13 cellular contexts compared by ENCODE assay signal in genomic region chr6:158772851-158773371, GRCh38. TPM values are rescaled to one million over a fixed set of nuclear protein-coding genes. Genes with fewer than 3 reads are reported as not detected.
DNase-seq lines count a peak whose midpoint lies in the region; ATAC-seq and TF ChIP-seq lines count a peak whose summit lies in the region.
"Had no signal": no experiment of that assay in that cellular context is flagged by ENCODE, and none has a peak within 500 bp of the region (broad histone marks: within the 10 kb centered on the region; RNA-seq: fewer than 3 reads in every experiment).

No MANE protein-coding gene starts in this region.

- no peaks in the 10 kb centered on the region for H3K27me3 ChIP-seq in esophagus squamous epithelium
- H3K27me3 ChIP-seq: SJSA1 had no signal

- H3K4me3 ChIP-seq in SK-N-MC (no peak overlapping the region), esophagus squamous epithelium (no peak overlapping the region)
- H3K4me3 ChIP-seq: SJSA1 had no signal

- ATAC-seq in GM21717 (IDR thresholded peaks at IDR 0.05; ENCODE audit: unreplicated experiment), result no peak

- WGBS in esophagus squamous epithelium, 2 donors, result 29 to 46% methylated on average over 6 of the region's 6 CpGs

- no peak overlapping the region for H3K9ac ChIP-seq in SK-N-MC (ENCODE audit: insufficient read length)

- H3K9me3 ChIP-seq in SK-N-MC (ENCODE audit: low read depth, low read length) (no peaks in the 10 kb centered on the region), esophagus squamous epithelium (no peaks in the 10 kb centered on the region)
- H3K9me3 ChIP-seq: SJSA1 had no signal

- intact Hi-C loops in esophagus squamous epithelium (cut with DNase I), result no loop called here

- H3K36me3 ChIP-seq in SK-N-MC (ENCODE audit: insufficient read depth, low read length) (peaks cover 88% of the 10 kb centered on the region), esophagus squamous epithelium (peaks cover 49 to 96% (median 55%) of the 10 kb centered on the region in 3 donors)

- H3K4me1 ChIP-seq in esophagus squamous epithelium, result peaks cover 13 to 44% (median 19%) of the 10 kb centered on the region in 3 donors
- H3K4me1 ChIP-seq: SJSA1 had no signal

- TF ChIP-seq CTCF in esophagus squamous epithelium (IDR thresholded peaks at IDR 0.05), result no peak

- DNase-seq in EL (peak; percentile 31), SK-N-MC (ENCODE audit: low read depth, low spot score) (no peak), esophagus squamous epithelium (lab: John Stamatoyannopoulos, UW) (no peak), renal cortical epithelial cell (ENCODE audit: low read depth) (peak; percentile 65), NCI-H748 (lab: John Stamatoyannopoulos, UW; ENCODE audit: unreplicated experiment) (no peak), NCI-H69 (lab: John Stamatoyannopoulos, UW) (no peak)
- no peak for DNase-seq in stimulated activated CD4-positive, alpha-beta T cell treated with anti-CD3 and anti-CD28 coated beads, Interleukin-12 subunit alpha, Interleukin-12 subunit beta, amount 100 ng/mL, for 4 hours
- DNase-seq: activated gamma-delta T cell treated with Interleukin-2 at 50 U/mL for 16 hours, head of caudate nucleus, NCI-H1105 treated with DMSO at 0.1 percent for 48 hours, occipital lobe had no signal

- TF ChIP-seq POLR2A in esophagus squamous epithelium (IDR thresholded peaks at IDR 0.05), result no peak

- H3K27ac ChIP-seq in SK-N-MC, result 0 out of 2 replicates have a peak overlapping the region, but pooled peaks have one; percentile 2
- peak overlapping the region; percentile 78 to 88 (median 84) for H3K27ac ChIP-seq in esophagus squamous epithelium
- H3K27ac ChIP-seq: SJSA1 had no signal

RNA-seq across cellular contexts. Expression of gene EZR, which starts 46.3 kb away (rescaled TPM):
- total RNA-seq in esophagus squamous epithelium (100 to 1,000 TPM; 208 to 339 (median 285) TPM), renal cortical epithelial cell (307 and 456 TPM in 2 replicates)

Comparison
In these comparisons a context has a peak if more than half of its experiments do, and no peak if none do; other contexts are left out.
1. DNase-seq: peak in EL (single experiment) and renal cortical epithelial cell (single experiment); none in SK-N-MC (single experiment), esophagus squamous epithelium (single experiment), NCI-H748 (single experiment), NCI-H69 (single experiment) and stimulated activated CD4-positive, alpha-beta T cell treated with anti-CD3 and anti-CD28 coated beads, Interleukin-12 subunit alpha, Interleukin-12 subunit beta, amount 100 ng/mL, for 4 hours (single experiment).